Comparison of ENCODE assay signal across 11 cellular contexts in genomic region chr3:105970283-105970682, GRCh38.
DNase-seq lines count a peak whose midpoint lies in the region; TF ChIP-seq lines count a peak whose summit lies in the region.
"Had no signal": no experiment of that assay in that cellular context is flagged by ENCODE, and none has a peak within 500 bp of the region (broad histone marks: within the 10 kb centered on the region; RNA-seq: fewer than 3 reads in every experiment).

No MANE protein-coding gene starts in this region.

- no peaks in the 10 kb centered on the region for H3K9me3 ChIP-seq in colonic mucosa

- no peaks in the 10 kb centered on the region for H3K27me3 Mint-ChIP-seq in activated T-helper 1 cell treated with anti-CD3 and anti-CD28 coated beads, Interleukin-12 subunit alpha, Interleukin-12 subunit beta, Interleukin-2, Interleukin-4 antibody, amounts not matched to agents 30 ng/mL and 10 ng/mL and 1 ng/mL, durations not matched to agents 14 hours and 24 hours and 36 hours (ENCODE audit: insufficient read depth)

- H3K9ac ChIP-seq in colonic mucosa (ENCODE audit: low read depth in 2 of 2, low read length in 2 of 2) = no peak overlapping the region

- no peak overlapping the region for H3K27ac Mint-ChIP-seq in activated T-helper 1 cell treated with anti-CD3 and anti-CD28 coated beads, Interleukin-12 subunit alpha, Interleukin-12 subunit beta, Interleukin-2, Interleukin-4 antibody, amounts not matched to agents 30 ng/mL and 10 ng/mL and 1 ng/mL, durations not matched to agents 14 hours and 24 hours and 36 hours

- no peaks in the 10 kb centered on the region for H3K4me1 Mint-ChIP-seq in activated T-helper 1 cell treated with anti-CD3 and anti-CD28 coated beads, Interleukin-12 subunit alpha, Interleukin-12 subunit beta, Interleukin-2, Interleukin-4 antibody, amounts not matched to agents 30 ng/mL and 10 ng/mL and 1 ng/mL, durations not matched to agents 14 hours and 24 hours and 36 hours (ENCODE audit: low read depth)

- no peak overlapping the region for H3K27ac ChIP-seq in colonic mucosa
- H3K27ac ChIP-seq: thoracic aorta had no signal

- H3K4me1 ChIP-seq in colonic mucosa = no peaks in the 10 kb centered on the region

- peaks cover 37% of the 10 kb centered on the region for H3K9me3 Mint-ChIP-seq in activated T-helper 1 cell treated with anti-CD3 and anti-CD28 coated beads, Interleukin-12 subunit alpha, Interleukin-12 subunit beta, Interleukin-2, Interleukin-4 antibody, amounts not matched to agents 30 ng/mL and 10 ng/mL and 1 ng/mL, durations not matched to agents 14 hours and 24 hours and 36 hours

- TF ChIP-seq CTCF in NB4 (IDR thresholded peaks at IDR 0.05; ENCODE audit: low read depth, low read length) = no peak
- no peak for TF ChIP-seq CTCF in colonic mucosa (IDR thresholded peaks at IDR 0.05)

- H3K27me3 ChIP-seq in colonic mucosa = no peaks in the 10 kb centered on the region

- intact Hi-C loops in colonic mucosa (cut with DNase I) = no loop called here
- intact Hi-C loops in activated T-helper 1 cell treated with anti-CD3 and anti-CD28 coated beads, Interleukin-12 subunit alpha, Interleukin-12 subunit beta, Interleukin-2, Interleukin-4 antibody, amounts not matched to agents 30 ng/mL and 10 ng/mL and 1 ng/mL, durations not matched to agents 14 hours and 24 hours and 36 hours (cut with micrococcal nuclease) = no loop called here

- H3K4me3 ChIP-seq in NB4 (ENCODE audit: low read depth, low read length) (no peak overlapping the region), colonic mucosa (no peak overlapping the region)
- H3K4me3 ChIP-seq: thoracic aorta had no signal

- H3K36me3 Mint-ChIP-seq in activated T-helper 1 cell treated with anti-CD3 and anti-CD28 coated beads, Interleukin-12 subunit alpha, Interleukin-12 subunit beta, Interleukin-2, Interleukin-4 antibody, amounts not matched to agents 30 ng/mL and 10 ng/mL and 1 ng/mL, durations not matched to agents 14 hours and 24 hours and 36 hours (ENCODE audit: low read depth) = peaks cover 21% of the 10 kb centered on the region

- no peak overlapping the region for H3K4me3 Mint-ChIP-seq in activated T-helper 1 cell treated with anti-CD3 and anti-CD28 coated beads, Interleukin-12 subunit alpha, Interleukin-12 subunit beta, Interleukin-2, Interleukin-4 antibody, amounts not matched to agents 30 ng/mL and 10 ng/mL and 1 ng/mL, durations not matched to agents 14 hours and 24 hours and 36 hours

- H3K36me3 ChIP-seq in colonic mucosa = no peaks in the 10 kb centered on the region
- H3K36me3 ChIP-seq: thoracic aorta had no signal

- DNase-seq in GM03348 (ENCODE audit: low spot score) (peak; percentile 43), NB4 (ENCODE audit: low read depth) (peak; percentile 73), colonic mucosa (peak; percentile 23), myocyte (ENCODE audit: low read depth) (peak; percentile 22), NCI-H446 treated with DMSO at 0.1 percent for 48 hours (lab: John Stamatoyannopoulos, UW) (no peak), kidney glomerular epithelial cell (lab: John Stamatoyannopoulos, UW) (no peak), NCI-H2227 (lab: John Stamatoyannopoulos, UW; ENCODE audit: unreplicated experiment) (no peak)
- no peak for DNase-seq in activated T-helper 1 cell treated with anti-CD3 and anti-CD28 coated beads, Interleukin-12 subunit alpha, Interleukin-12 subunit beta, Interleukin-2, Interleukin-4 antibody, amounts not matched to agents 30 ng/mL and 10 ng/mL and 1 ng/mL, durations not matched to agents 14 hours and 24 hours and 36 hours (ENCODE audit: low spot score)
- DNase-seq: effector CD4-positive, alpha-beta T cell; SHP77 had no signal

- no peak for TF ChIP-seq POLR2A in NB4 (IDR thresholded peaks at IDR 0.05; ENCODE audit: extremely low read depth, insufficient read length)

Comparison
In these comparisons a context has a peak if more than half of its experiments do, and no peak if none do; other contexts are left out.
1. DNase-seq: peak in GM03348 (single experiment), NB4 (single experiment), colonic mucosa (single experiment) and myocyte (single experiment); none in activated T-helper 1 cell treated with anti-CD3 and anti-CD28 coated beads, Interleukin-12 subunit alpha, Interleukin-12 subunit beta, Interleukin-2, Interleukin-4 antibody, amounts not matched to agents 30 ng/mL and 10 ng/mL and 1 ng/mL, durations not matched to agents 14 hours and 24 hours and 36 hours (single experiment), NCI-H446 treated with DMSO at 0.1 percent for 48 hours (single experiment), kidney glomerular epithelial cell (single experiment) and NCI-H2227 (single experiment).